15 cellular contexts compared by ENCODE assay signal in genomic region chr20:38252292-38253288, GRCh38. TPM values are rescaled to one million over a fixed set of nuclear protein-coding genes. Genes with fewer than 3 reads are reported as not detected.
DNase-seq lines count a peak whose midpoint lies in the region; ATAC-seq and TF ChIP-seq lines count a peak whose summit lies in the region.
"Had no signal": no experiment of that assay in that cellular context is flagged by ENCODE, and none has a peak within 500 bp of the region (broad histone marks: within the 10 kb centered on the region; RNA-seq: fewer than 3 reads in every experiment).

No MANE protein-coding gene starts in this region.

- H4K20me1 ChIP-seq in hepatocyte (ENCODE audit: insufficient read depth, poor library complexity, severe bottlenecking) = no peaks in the 10 kb centered on the region

- TF ChIP-seq CTCF in hepatocyte (IDR thresholded peaks at IDR 0.05; ENCODE audit: poor library complexity) (no peak), natural killer cell (IDR thresholded peaks at IDR 0.05) (no peak)

- H3K4me2 ChIP-seq in hepatocyte = peak overlapping the region; percentile 33

- H3K9me2 ChIP-seq in hepatocyte (replicated peaks; ENCODE audit: insufficient read depth) = no peaks in the 10 kb centered on the region

- peak overlapping the region; percentile 72 for H3K27ac ChIP-seq in HUES48 (ENCODE audit: low read depth, low read length)
- peak overlapping the region; percentile 92 for H3K27ac ChIP-seq in hepatocyte
- H3K27ac ChIP-seq: RWPE1 had no signal

- H3K9me3 ChIP-seq in HUES48 (ENCODE audit: control insufficient read depth, insufficient read depth, low read length) (no peaks in the 10 kb centered on the region), hepatocyte (ENCODE audit: low read depth) (no peaks in the 10 kb centered on the region)
- H3K9me3 ChIP-seq: BE2C had no signal

- H3K36me3 Mint-ChIP-seq in stimulated activated effector memory CD8-positive, alpha-beta T cell treated with anti-CD3 and anti-CD28 coated beads, Interleukin-12 subunit alpha, Interleukin-12 subunit beta, amount 100 ng/mL, for 72 hours = no peaks in the 10 kb centered on the region
- H3K36me3 Mint-ChIP-seq in natural killer cell = no peaks in the 10 kb centered on the region
- H3K36me3 Mint-ChIP-seq in activated naive CD4-positive, alpha-beta T cell treated with anti-CD3 and anti-CD28 coated beads, Interleukin-2, amount 10 ng/mL, durations not matched to agents 7 days and 5 days = no peaks in the 10 kb centered on the region
- no peaks in the 10 kb centered on the region for H3K36me3 Mint-ChIP-seq in stimulated activated memory B cell treated with anti-CD40 and anti-IgM and Interleukin-4, amounts not matched to agents 10 μg/mL and 1 μg/mL and 100 μg/mL, for 72 hours

- H3K27me3 Mint-ChIP-seq in natural killer cell (ENCODE audit: low read depth in 2 of 2) = peaks cover 2 to 12% of the 10 kb centered on the region in 2 donors
- peaks cover 14% of the 10 kb centered on the region for H3K27me3 Mint-ChIP-seq in activated naive CD4-positive, alpha-beta T cell treated with anti-CD3 and anti-CD28 coated beads, Interleukin-2, amount 10 ng/mL, durations not matched to agents 7 days and 5 days
- H3K27me3 Mint-ChIP-seq in stimulated activated memory B cell treated with anti-CD40 and anti-IgM and Interleukin-4, amounts not matched to agents 10 μg/mL and 1 μg/mL and 100 μg/mL, for 72 hours = peaks cover 28% of the 10 kb centered on the region

- peak; percentile 43 for ATAC-seq in stimulated activated effector memory CD8-positive, alpha-beta T cell treated with anti-CD3 and anti-CD28 coated beads, Interleukin-12 subunit alpha, Interleukin-12 subunit beta, amount 100 ng/mL, for 72 hours
- ATAC-seq in natural killer cell = no peak
- ATAC-seq in stimulated activated memory B cell treated with anti-CD40 and anti-IgM and Interleukin-4, amounts not matched to agents 10 μg/mL and 1 μg/mL and 100 μg/mL, for 72 hours = no peak

- no peak overlapping the region for H3K9ac ChIP-seq in HUES48 (ENCODE audit: low read depth, low read length)

- intact Hi-C loops in natural killer cell (cut with micrococcal nuclease) = no loop called here

- no peaks in the 10 kb centered on the region for H3K27me3 ChIP-seq in HUES48 (ENCODE audit: control insufficient read depth, insufficient read depth, low read length)
- H3K27me3 ChIP-seq in hepatocyte = no peaks in the 10 kb centered on the region
- H3K27me3 ChIP-seq: BE2C had no signal

- H3K79me2 ChIP-seq in hepatocyte = no peaks in the 10 kb centered on the region

- no peaks in the 10 kb centered on the region for H3K36me3 ChIP-seq in HUES48 (ENCODE audit: control insufficient read depth, insufficient read depth, low read length)
- no peaks in the 10 kb centered on the region for H3K36me3 ChIP-seq in hepatocyte (replicated peaks; ENCODE audit: insufficient read depth, low read depth)
- H3K36me3 ChIP-seq: BE2C had no signal

- no peaks in the 10 kb centered on the region for H3K9me3 Mint-ChIP-seq in stimulated activated effector memory CD8-positive, alpha-beta T cell treated with anti-CD3 and anti-CD28 coated beads, Interleukin-12 subunit alpha, Interleukin-12 subunit beta, amount 100 ng/mL, for 72 hours
- no peaks in the 10 kb centered on the region for H3K9me3 Mint-ChIP-seq in natural killer cell
- H3K9me3 Mint-ChIP-seq in activated naive CD4-positive, alpha-beta T cell treated with anti-CD3 and anti-CD28 coated beads, Interleukin-2, amount 10 ng/mL, durations not matched to agents 7 days and 5 days = no peaks in the 10 kb centered on the region
- no peaks in the 10 kb centered on the region for H3K9me3 Mint-ChIP-seq in stimulated activated memory B cell treated with anti-CD40 and anti-IgM and Interleukin-4, amounts not matched to agents 10 μg/mL and 1 μg/mL and 100 μg/mL, for 72 hours
- H3K9me3 Mint-ChIP-seq: activated T-cell treated with anti-CD3 and anti-CD28 coated beads, Interleukin-2, amount 50 U/mL, for 24 hours had no signal

- H3K4me3 ChIP-seq in HUES48 (ENCODE audit: low read depth, low read length) = no peak overlapping the region
- no peak overlapping the region for H3K4me3 ChIP-seq in hepatocyte

- H3K4me1 ChIP-seq in HUES48 (ENCODE audit: control insufficient read depth, insufficient read depth, low read length) = peaks cover 10% of the 10 kb centered on the region
- peaks cover 5% of the 10 kb centered on the region for H3K4me1 ChIP-seq in hepatocyte (ENCODE audit: insufficient read depth)
- H3K4me1 ChIP-seq: BE2C had no signal

- no peak overlapping the region for H2AFZ ChIP-seq in hepatocyte

- H3K27ac Mint-ChIP-seq in stimulated activated effector memory CD8-positive, alpha-beta T cell treated with anti-CD3 and anti-CD28 coated beads, Interleukin-12 subunit alpha, Interleukin-12 subunit beta, amount 100 ng/mL, for 72 hours = no peak overlapping the region
- no peak overlapping the region for H3K27ac Mint-ChIP-seq in natural killer cell
- no peak overlapping the region for H3K27ac Mint-ChIP-seq in activated naive CD4-positive, alpha-beta T cell treated with anti-CD3 and anti-CD28 coated beads, Interleukin-2, amount 10 ng/mL, durations not matched to agents 7 days and 5 days
- H3K27ac Mint-ChIP-seq in stimulated activated memory B cell treated with anti-CD40 and anti-IgM and Interleukin-4, amounts not matched to agents 10 μg/mL and 1 μg/mL and 100 μg/mL, for 72 hours = no peak overlapping the region
- H3K27ac Mint-ChIP-seq: activated T-cell treated with anti-CD3 and anti-CD28 coated beads, Interleukin-2, amount 50 U/mL, for 24 hours; naive B cell had no signal

- CTCF ChIA-PET in activated naive CD4-positive, alpha-beta T cell treated with anti-CD3 and anti-CD28 coated beads, Interleukin-2, amount 10 ng/mL, durations not matched to agents 7 days and 5 days (lab: Charles Lee) = interaction anchor here (1.0 kb wide), 1 partner anchor 24 kb away, joined by 3 read pairs; no protein-coding TSS in a partner anchor

- DNase-seq in cerebellum (ENCODE audit: low spot score) = peak; percentile 12
- DNase-seq in hepatocyte (ENCODE audit: low spot score) = peak; percentile 45
- DNase-seq in stimulated activated effector memory CD8-positive, alpha-beta T cell treated with anti-CD3 and anti-CD28 coated beads, Interleukin-12 subunit alpha, Interleukin-12 subunit beta, amount 100 ng/mL, for 72 hours (ENCODE audit: low spot score in 2 of 2) = no peak
- DNase-seq in natural killer cell = no peak
- no peak for DNase-seq in activated T-cell treated with anti-CD3 and anti-CD28 coated beads, Interleukin-2, amount 50 U/mL, for 1 hour
- DNase-seq in activated naive CD4-positive, alpha-beta T cell treated with anti-CD3 and anti-CD28 coated beads, Interleukin-2, amount 10 ng/mL, durations not matched to agents 7 days and 5 days = no peak
- DNase-seq: activated T-cell treated with anti-CD3 and anti-CD28 coated beads, Interleukin-2, amount 50 U/mL, for 24 hours; BE2C; naive B cell; stimulated activated naive CD4-positive, alpha-beta T cell treated with Interleukin-2 at 50 U/mL for 16 hours had no signal

- WGBS in hepatocyte (ENCODE audit: low lambda C conversion rate, missing lambda C conversion rate) = 52% methylated on average over 20 of the region's 20 CpGs

- no peak overlapping the region for H3K4me3 Mint-ChIP-seq in stimulated activated effector memory CD8-positive, alpha-beta T cell treated with anti-CD3 and anti-CD28 coated beads, Interleukin-12 subunit alpha, Interleukin-12 subunit beta, amount 100 ng/mL, for 72 hours
- no peak overlapping the region for H3K4me3 Mint-ChIP-seq in natural killer cell
- H3K4me3 Mint-ChIP-seq in activated naive CD4-positive, alpha-beta T cell treated with anti-CD3 and anti-CD28 coated beads, Interleukin-2, amount 10 ng/mL, durations not matched to agents 7 days and 5 days = no peak overlapping the region
- no peak overlapping the region for H3K4me3 Mint-ChIP-seq in stimulated activated memory B cell treated with anti-CD40 and anti-IgM and Interleukin-4, amounts not matched to agents 10 μg/mL and 1 μg/mL and 100 μg/mL, for 72 hours
- H3K4me3 Mint-ChIP-seq: activated T-cell treated with anti-CD3 and anti-CD28 coated beads, Interleukin-2, amount 50 U/mL, for 24 hours had no signal

- H3K4me1 Mint-ChIP-seq in stimulated activated effector memory CD8-positive, alpha-beta T cell treated with anti-CD3 and anti-CD28 coated beads, Interleukin-12 subunit alpha, Interleukin-12 subunit beta, amount 100 ng/mL, for 72 hours = no peaks in the 10 kb centered on the region
- no peaks in the 10 kb centered on the region for H3K4me1 Mint-ChIP-seq in natural killer cell
- no peaks in the 10 kb centered on the region for H3K4me1 Mint-ChIP-seq in activated naive CD4-positive, alpha-beta T cell treated with anti-CD3 and anti-CD28 coated beads, Interleukin-2, amount 10 ng/mL, durations not matched to agents 7 days and 5 days
- H3K4me1 Mint-ChIP-seq in stimulated activated memory B cell treated with anti-CD40 and anti-IgM and Interleukin-4, amounts not matched to agents 10 μg/mL and 1 μg/mL and 100 μg/mL, for 72 hours = no peaks in the 10 kb centered on the region
- H3K4me1 Mint-ChIP-seq: naive B cell had no signal

RNA-seq across cellular contexts. Expression of gene KIAA1755, which starts 7.9 kb away (rescaled TPM):
- total RNA-seq in cerebellum = 5.6 TPM
- 2.0 and 3.4 TPM in 2 replicates for total RNA-seq in hepatocyte
- polyA plus RNA-seq in hepatocyte = 1.3 and 1.6 TPM in 2 replicates
- total RNA-seq in natural killer cell = not detected
- total RNA-seq: dermis microvascular lymphatic vessel endothelial cell, H4 had no signal

RNA-seq across cellular contexts. Expression of gene BPI, which starts 51.4 kb away (rescaled TPM):
- 0.27 TPM for total RNA-seq in cerebellum
- total RNA-seq in hepatocyte = 0.63 TPM in 1 of 2 replicates, not detected in the other
- polyA plus RNA-seq in hepatocyte = 0.66 TPM in 1 of 2 replicates, not detected in the other
- total RNA-seq in natural killer cell = under 1 TPM in 1 of 3 donors, not detected in 2; 0.20 TPM
- total RNA-seq: dermis microvascular lymphatic vessel endothelial cell had no signal

Comparison
In these comparisons a context has a peak if more than half of its experiments do, and no peak if none do; other contexts are left out.
1. DNase-seq: peak in cerebellum (single experiment) and hepatocyte (single experiment); none in stimulated activated effector memory CD8-positive, alpha-beta T cell treated with anti-CD3 and anti-CD28 coated beads, Interleukin-12 subunit alpha, Interleukin-12 subunit beta, amount 100 ng/mL, for 72 hours (0 of 2), natural killer cell (single experiment), activated T-cell treated with anti-CD3 and anti-CD28 coated beads, Interleukin-2, amount 50 U/mL, for 1 hour (single experiment) and activated naive CD4-positive, alpha-beta T cell treated with anti-CD3 and anti-CD28 coated beads, Interleukin-2, amount 10 ng/mL, durations not matched to agents 7 days and 5 days (single experiment).